Comparison of ENCODE assay signal across 8 cellular contexts in genomic region chr10:61897671-61898434, GRCh38. TPM values are rescaled to one million over a fixed set of nuclear protein-coding genes. Genes with fewer than 3 reads are reported as not detected.
A peak's percentile ranks its signal among the peaks of the same experiment; 100 is the strongest.
DNase-seq lines count a peak whose midpoint lies in the region; ATAC-seq, FAIRE-seq and TF ChIP-seq lines count a peak whose summit lies in the region.

No MANE protein-coding gene starts in this region.

- TF ChIP-seq POLR2A in A549 (IDR thresholded peaks at IDR 0.05; ENCODE audit: low read length) = no peak
- no peak for TF ChIP-seq POLR2A in upper lobe of left lung (IDR thresholded peaks at IDR 0.05)

- peak overlapping the region; percentile 64 for H3K4me2 ChIP-seq in A549

- H3K4me3 ChIP-seq in A549 (0 out of 3 replicates have a peak overlapping the region, but pooled peaks have one; percentile 13), epithelial cell of proximal tubule (ENCODE audit: low read depth, low read length) (peak overlapping the region; percentile 32), mononuclear cell (ENCODE audit: low read length) (peak overlapping the region; percentile 17), upper lobe of left lung (peak overlapping the region in 3 of 4 donors; percentile 44 to 51 (median 46))

- H3K4me1 Mint-ChIP-seq in T-helper 2 cell treated with Interferon-gamma antibody and Interleukin-4, amounts not matched to agents 5 μg/mL and 100 μg/mL, for 36 hours (ENCODE audit: low read depth) = peaks cover 32% of the 10 kb centered on the region

- no peak for FAIRE-seq in A549 (lab: Jason Lieb, UNC)

- TF ChIP-seq RAD21 in A549 (conservative IDR thresholded peaks at IDR 0.05 in 1 of 2, IDR thresholded peaks at IDR 0.05 in 1 of 2) = no peak

- no peaks in the 10 kb centered on the region for H3K27me3 Mint-ChIP-seq in T-helper 2 cell treated with Interferon-gamma antibody and Interleukin-4, amounts not matched to agents 5 μg/mL and 100 μg/mL, for 36 hours (ENCODE audit: low read depth)

- WGBS in A549 (ENCODE audit: missing lambda C conversion rate) = 58% methylated on average over 10 of the region's 10 CpGs
- 29 to 53% methylated on average over 10 of the region's 10 CpGs for WGBS in upper lobe of left lung, 2 donors

- H3K36me3 Mint-ChIP-seq in T-helper 2 cell treated with Interferon-gamma antibody and Interleukin-4, amounts not matched to agents 5 μg/mL and 100 μg/mL, for 36 hours (ENCODE audit: low read depth) = peaks cover 6% of the 10 kb centered on the region

- H3K36me3 ChIP-seq in upper lobe of left lung = no peaks in the 10 kb centered on the region

- TF ChIP-seq EP300 in A549 (IDR thresholded peaks at IDR 0.05) (no peak), upper lobe of left lung (IDR thresholded peaks at IDR 0.05) (no peak)

- peak overlapping the region; percentile 94 for H3K4me3 Mint-ChIP-seq in T-helper 2 cell treated with Interferon-gamma antibody and Interleukin-4, amounts not matched to agents 5 μg/mL and 100 μg/mL, for 36 hours

- H3K4me1 ChIP-seq in A549 (peaks cover 32% of the 10 kb centered on the region; the same call in 2 of the 3 replicates), mononuclear cell (ENCODE audit: insufficient read depth, low read length) (peaks cover 33% of the 10 kb centered on the region), upper lobe of left lung (peaks cover 23 to 39% (median 27%) of the 10 kb centered on the region in 4 donors)

- ATAC-seq in A549 = peak; percentile 46 to 48; a peak in 4 of 6 replicates
- ATAC-seq in upper lobe of left lung (ENCODE audit: low FRiP score in 2 of 2) = peak; percentile 67 to 78
- no peak for ATAC-seq in HG02938 (IDR thresholded peaks at IDR 0.05; ENCODE audit: unreplicated experiment)

- CTCF ChIA-PET in A549 (lab: Yijun Ruan, JAX) = interaction anchor here (0.6 to 2.7 kb wide), 10 partner anchors 9 to 150 kb away, joined by 3 to 13 read pairs (median 7); no protein-coding TSS in a partner anchor

- no peaks in the 10 kb centered on the region for H3K9me3 Mint-ChIP-seq in T-helper 2 cell treated with Interferon-gamma antibody and Interleukin-4, amounts not matched to agents 5 μg/mL and 100 μg/mL, for 36 hours

- TF ChIP-seq CTCF in A549 (IDR thresholded peaks at IDR 0.05) (no peak), GM12873 (IDR thresholded peaks at IDR 0.05; ENCODE audit: insufficient read depth, low read depth, low read length, missing control alignments) (peak; percentile 53), epithelial cell of proximal tubule (conservative IDR thresholded peaks at IDR 0.05; ENCODE audit: low read depth, low read length) (peak; percentile 49), upper lobe of left lung (IDR thresholded peaks at IDR 0.05) (peak; percentile 14 to 52 (median 28))

- POLR2A ChIA-PET in A549 (lab: Yijun Ruan, JAX) = no interaction called here

- H3K27ac Mint-ChIP-seq in T-helper 2 cell treated with Interferon-gamma antibody and Interleukin-4, amounts not matched to agents 5 μg/mL and 100 μg/mL, for 36 hours = peak overlapping the region; percentile 98

- DNase-seq in A549 (ENCODE audit: low read depth in 1 of 2, low spot score in 1 of 2) = peak; percentile 21 to 40
- DNase-seq in T-helper 2 cell treated with Interferon-gamma antibody and Interleukin-4, amounts not matched to agents 5 μg/mL and 100 μg/mL, for 36 hours (ENCODE audit: low spot score) = no peak
- no peak for DNase-seq in epithelial cell of proximal tubule (ENCODE audit: low read depth)
- DNase-seq in upper lobe of left lung = peak in 1 of 2 donors; percentile 77
- no peak for DNase-seq in NCI-H128 (lab: John Stamatoyannopoulos, UW; ENCODE audit: unreplicated experiment)

- H3K27ac ChIP-seq in A549 (peak overlapping the region in 1 of 2 experiments; percentile 46; a peak in 1 of 6 replicates), upper lobe of left lung (peak overlapping the region; percentile 49 to 90 (median 71))

- H3K9me3 ChIP-seq in A549 (no peaks in the 10 kb centered on the region), mononuclear cell (ENCODE audit: low read depth, low read length) (no peaks in the 10 kb centered on the region), upper lobe of left lung (no peaks in the 10 kb centered on the region)

- no peaks in the 10 kb centered on the region for H3K27me3 ChIP-seq in mononuclear cell (ENCODE audit: insufficient read depth, low read length)
- no peaks in the 10 kb centered on the region for H3K27me3 ChIP-seq in upper lobe of left lung

TF ChIP-seq in A549, 52 proteins besides CTCF, POLR2A, EP300 and RAD21:
- TF ChIP-seq CBX2 (IDR thresholded peaks at IDR 0.05; ENCODE audit: borderline replicate concordance, low read depth) (no peak), MAFK (IDR thresholded peaks at IDR 0.05; ENCODE audit: partially characterized antibody) (peak; percentile 95)

RNA-seq across cellular contexts. Expression of gene ARID5B, which starts 3.6 kb away (rescaled TPM):
- 1.6 and 1.7 TPM in 2 replicates for polyA plus RNA-seq in A549 (2011; rRNA removed)
- 0.29 and 0.40 TPM in 2 replicates for polyA plus RNA-seq in A549 (2012; cell fraction: cytosol; rRNA removed)
- polyA plus RNA-seq in A549 (2012; cell fraction: nucleus; rRNA removed) = 0.31 and 0.59 TPM in 2 replicates
- 0.75 to 0.91 TPM (median 0.84 TPM) in 3 replicates for polyA plus RNA-seq in A549 (2017; fragmentation: RNase III; extraction: RNeasy Plus Mini Kit Qiagen cat#74134 plus additional on column Dnase treatment)
- 5.8 and 5.9 TPM in 2 replicates for polyA minus RNA-seq in A549 (2011; rRNA and poly(A)+ RNA removed)
- 16.5 and 22.8 TPM in 2 replicates for total RNA-seq in epithelial cell of proximal tubule
- 52.9 TPM for total RNA-seq in mononuclear cell
- total RNA-seq in upper lobe of left lung = 10 to 100 TPM; 20.2 to 51.3 (median 28.4) TPM

Comparison
In these comparisons a context has a peak if more than half of its experiments do, and no peak if none do; other contexts are left out.
1. DNase-seq: peak in A549 (2 of 2); none in T-helper 2 cell treated with Interferon-gamma antibody and Interleukin-4, amounts not matched to agents 5 μg/mL and 100 μg/mL, for 36 hours (single experiment), epithelial cell of proximal tubule (single experiment) and NCI-H128 (single experiment).
2. Peak in every context shown above with its lines, with median percentiles within 50 percentile points of each other: H3K4me3 ChIP-seq.